Comparison of ENCODE assay signal across 8 cellular contexts in the genomic region with DNA sequence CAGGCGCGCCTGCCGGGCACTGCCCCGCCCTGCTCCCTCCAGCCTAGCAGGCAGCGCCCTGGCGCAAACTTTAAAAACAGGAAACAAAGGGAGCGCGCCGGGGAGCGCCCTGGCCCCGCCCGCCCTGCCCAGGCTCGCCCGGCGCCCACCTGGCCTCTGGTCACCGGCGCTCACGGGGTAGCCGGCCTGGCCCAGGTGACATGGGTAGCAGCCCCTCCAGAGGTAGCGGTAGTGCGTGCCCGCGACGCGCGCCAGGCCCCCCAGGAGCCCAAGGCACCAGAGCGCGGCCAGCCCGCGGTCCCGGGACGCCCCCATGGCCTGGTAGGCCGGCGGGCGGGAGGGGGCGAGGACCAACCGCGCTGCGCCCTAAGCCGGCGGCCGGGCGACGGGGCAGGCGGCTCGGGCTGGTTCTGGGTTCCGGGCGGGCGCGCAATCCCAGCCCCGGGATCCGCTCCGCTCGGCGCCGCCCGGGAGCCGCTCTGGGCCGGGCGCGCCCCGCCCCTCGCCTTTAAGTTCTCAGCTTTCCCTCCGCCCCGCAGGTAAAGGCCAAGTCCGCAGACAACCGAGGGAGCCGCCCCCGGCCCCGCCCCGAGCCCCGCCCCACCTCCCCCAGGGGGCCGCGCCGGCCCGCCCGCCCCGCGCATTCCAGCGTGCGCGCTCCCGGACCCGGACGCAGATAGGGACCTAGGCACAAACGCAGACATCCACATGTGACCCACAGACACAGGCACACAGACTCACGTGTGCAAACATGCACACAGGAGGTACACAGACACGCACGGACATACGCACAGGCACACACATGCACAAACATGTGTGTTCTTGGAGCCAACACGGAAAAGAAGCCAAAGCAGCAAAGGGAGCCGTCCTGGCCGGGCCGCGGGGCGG.
DNase-seq lines count a peak whose midpoint lies in the region; ATAC-seq and TF ChIP-seq lines count a peak whose summit lies in the region.

No MANE protein-coding gene starts in this region.

- no peaks in the 10 kb centered on the region for H3K27me3 ChIP-seq in BJ (ENCODE audit: control insufficient read depth, insufficient read depth, low read length)

- DNase-seq in BJ (ENCODE audit: low read depth): no peak
- DNase-seq in Kasumi-1 (lab: John Stamatoyannopoulos, UW): peak; percentile 70 to 76
- DNase-seq in UCSD-AML1 (lab: John Stamatoyannopoulos, UW; ENCODE audit: unreplicated experiment): peak; percentile 62
- peak; percentile 87 for DNase-seq in MCF 10A (ENCODE audit: unreplicated experiment)
- peak; percentile 99 for DNase-seq in iPS-NIHi7 (ENCODE audit: extremely low spot score)
- peak; percentile 72 for DNase-seq in stimulated activated CD4-positive, alpha-beta T cell treated with anti-CD3 and anti-CD28 coated beads, Interleukin-12 subunit alpha, Interleukin-12 subunit beta, amount 100 ng/mL, for 4 hours
- no peak for DNase-seq in SK-N-DZ (ENCODE audit: low spot score)

- H3K4me1 Mint-ChIP-seq in MCF 10A (ENCODE audit: insufficient read depth, unreplicated experiment): peaks cover 12% of the 10 kb centered on the region

- H3K4me3 Mint-ChIP-seq in MCF 10A (ENCODE audit: unreplicated experiment): peak overlapping the region; percentile 74

- CTCF ChIA-PET in BJ (lab: Yijun Ruan, JAX) (interaction anchor here (1.1 to 2.8 kb wide), 6 partner anchors 10 to 88 kb away, joined by 3 to 20 read pairs (median 5); no protein-coding TSS in a partner anchor), MCF 10A (lab: Yijun Ruan, JAX) (interaction anchor here (0.7 to 6.4 kb wide), 4 partner anchors 12 to 90 kb away, joined by 5 to 37 read pairs (median 16); no protein-coding TSS in a partner anchor)

- no peaks in the 10 kb centered on the region for H3K36me3 Mint-ChIP-seq in MCF 10A (ENCODE audit: insufficient read depth, unreplicated experiment)

- no peak for ATAC-seq in GM21447 (IDR thresholded peaks at IDR 0.05; ENCODE audit: unreplicated experiment)

- H3K9me3 Mint-ChIP-seq in MCF 10A (ENCODE audit: unreplicated experiment): no peaks in the 10 kb centered on the region

- POLR2A ChIA-PET in BJ (lab: Charles Lee) (interaction anchor here (0.6 to 1.0 kb wide), 2 partner anchors 12 to 17 kb away, joined by 5 to 9 read pairs; no protein-coding TSS in a partner anchor), MCF 10A (lab: Yijun Ruan, JAX) (interaction anchor here (0.6 to 2.3 kb wide), 6 partner anchors 9 to 49 kb away, joined by 3 to 13 read pairs (median 4); no protein-coding TSS in a partner anchor)

- BruUV-seq in MCF 10A (replicated peaks; lab: Mats Ljungman, UMichigan): no TSS peak

- TF ChIP-seq CTCF in BJ (IDR thresholded peaks at IDR 0.05; ENCODE audit: insufficient read depth, low read depth, low read length) (no peak), MCF 10A (IDR thresholded peaks at IDR 0.05; ENCODE audit: unreplicated experiment) (no peak)

- peak overlapping the region; percentile 47 for H3K27ac Mint-ChIP-seq in MCF 10A (ENCODE audit: low read depth, unreplicated experiment)

- intact Hi-C loops in MCF 10A (cut with micrococcal nuclease): no loop called here

- peak overlapping the region; percentile 53 for H3K4me3 ChIP-seq in BJ (ENCODE audit: low read depth, low read length)

- peaks cover 3% of the 10 kb centered on the region; the same call in 1 of the 2 replicates for H3K36me3 ChIP-seq in BJ (ENCODE audit: control insufficient read depth, insufficient read depth, low read length)

- H3K27me3 Mint-ChIP-seq in MCF 10A (ENCODE audit: insufficient read depth, unreplicated experiment): no peaks in the 10 kb centered on the region

Comparison
In these comparisons a context has a peak if more than half of its experiments do, and no peak if none do; other contexts are left out.
1. DNase-seq: peak in Kasumi-1 (2 of 2), UCSD-AML1 (single experiment), MCF 10A (single experiment), iPS-NIHi7 (single experiment) and stimulated activated CD4-positive, alpha-beta T cell treated with anti-CD3 and anti-CD28 coated beads, Interleukin-12 subunit alpha, Interleukin-12 subunit beta, amount 100 ng/mL, for 4 hours (single experiment); none in BJ (single experiment) and SK-N-DZ (single experiment).